8 cellular contexts compared by ENCODE assay signal in genomic region chr12:52050771-52051541, GRCh38. TPM values are rescaled to one million over a fixed set of nuclear protein-coding genes. Genes with fewer than 3 reads are reported as not detected.
DNase-seq lines count a peak whose midpoint lies in the region; ATAC-seq and TF ChIP-seq lines count a peak whose summit lies in the region.

TSS of gene NR4A1 (plus strand) at chr12:52051442. CDS start at chr12:52054329, 2,887 bp downstream.

- intact Hi-C loops in left ventricle myocardium superior (cut with micrococcal nuclease) = no loop called here

- peak within 1 kb of the TSS; percentile 33 for H3K4me3 ChIP-seq in urinary bladder (ENCODE audit: low read depth, low read length)

- H3K4me1 Mint-ChIP-seq in T-helper 1 cell treated with Interleukin-12 subunit alpha and Interleukin-12 subunit beta and Interleukin-4 antibody, amounts not matched to agents 30 μg/mL and 1 μg/mL, for 36 hours (ENCODE audit: low read depth) = peaks cover 36% of the 10 kb centered on the region

- peak within 1 kb of the TSS; percentile 92 for H3K27ac Mint-ChIP-seq in T-helper 1 cell treated with Interleukin-12 subunit alpha and Interleukin-12 subunit beta and Interleukin-4 antibody, amounts not matched to agents 30 μg/mL and 1 μg/mL, for 36 hours

- H3K4me3 Mint-ChIP-seq in T-helper 1 cell treated with Interleukin-12 subunit alpha and Interleukin-12 subunit beta and Interleukin-4 antibody, amounts not matched to agents 30 μg/mL and 1 μg/mL, for 36 hours = peak within 1 kb of the TSS; percentile 83

- no peaks in the 10 kb centered on the region for H3K9me3 Mint-ChIP-seq in T-helper 1 cell treated with Interleukin-12 subunit alpha and Interleukin-12 subunit beta and Interleukin-4 antibody, amounts not matched to agents 30 μg/mL and 1 μg/mL, for 36 hours

- peak; percentile 78 for DNase-seq in NCI-H1092 treated with DMSO at 0.1 percent for 48 hours (lab: John Stamatoyannopoulos, UW)
- DNase-seq in amniotic stem cell (lab: John Stamatoyannopoulos, UW) = peak; percentile 95
- DNase-seq in left ventricle myocardium superior = peak; percentile 100
- DNase-seq in pulmonary artery endothelial cell (ENCODE audit: low read depth, low spot score) = peak; percentile 78

- ATAC-seq in HG02571 (IDR thresholded peaks at IDR 0.05; ENCODE audit: unreplicated experiment) = peak; percentile 84
- ATAC-seq in left ventricle myocardium superior = peak; percentile 89

- peak within 1 kb of the TSS; percentile 86 for H3K27ac ChIP-seq in urinary bladder (ENCODE audit: low read depth)

- TF ChIP-seq CTCF in GM12873 (IDR thresholded peaks at IDR 0.05; ENCODE audit: insufficient read depth, low read depth, low read length, missing control alignments) = peak; percentile 12

- H3K27me3 Mint-ChIP-seq in T-helper 1 cell treated with Interleukin-12 subunit alpha and Interleukin-12 subunit beta and Interleukin-4 antibody, amounts not matched to agents 30 μg/mL and 1 μg/mL, for 36 hours (ENCODE audit: low read depth) = peaks cover 9% of the 10 kb centered on the region

- no peaks in the 10 kb centered on the region for H3K36me3 ChIP-seq in urinary bladder (ENCODE audit: insufficient read depth)

- H3K36me3 Mint-ChIP-seq in T-helper 1 cell treated with Interleukin-12 subunit alpha and Interleukin-12 subunit beta and Interleukin-4 antibody, amounts not matched to agents 30 μg/mL and 1 μg/mL, for 36 hours (ENCODE audit: low read depth) = no peaks in the 10 kb centered on the region

- H3K4me1 ChIP-seq in urinary bladder (ENCODE audit: insufficient read depth) = no peaks in the 10 kb centered on the region

- WGBS in urinary bladder = under 1% methylated on average over 76 of the region's 76 CpGs

RNA-seq across cellular contexts. Expression of gene NR4A1, which starts in this region (rescaled TPM):
- total RNA-seq in left ventricle myocardium superior = 58.9 TPM
- total RNA-seq in pulmonary artery endothelial cell = 1.1 and 1.5 TPM in 2 replicates
- 18.3 TPM for total RNA-seq in urinary bladder
- polyA plus RNA-seq in urinary bladder = 307 TPM

Comparison
In these comparisons a context has a peak if more than half of its experiments do, and no peak if none do; other contexts are left out.
1. Peak in every context shown above with its lines: DNase-seq, ATAC-seq, H3K4me3 ChIP-seq and H3K27ac ChIP-seq.